Comparison of ENCODE assay signal across 14 cellular contexts in the genomic region with DNA sequence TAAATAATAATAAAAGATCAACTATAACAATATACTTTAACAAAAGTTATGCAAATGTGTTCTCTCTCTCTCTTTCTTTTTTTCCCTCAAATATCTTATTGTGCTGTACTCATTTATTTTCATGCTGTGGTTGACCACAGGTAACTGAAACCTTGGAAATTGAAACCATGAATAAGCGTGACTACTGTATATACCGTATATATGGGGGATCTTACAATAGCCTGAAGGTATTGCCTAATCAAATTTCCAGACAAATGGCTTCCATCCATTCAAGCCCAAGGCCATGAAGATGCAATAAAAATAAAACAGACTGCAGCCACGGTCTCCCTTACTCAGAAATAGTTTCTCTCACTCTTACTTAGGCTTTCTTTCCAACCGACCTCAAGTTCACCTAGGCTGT.
"Had no signal": no experiment of that assay in that cellular context is flagged by ENCODE, and none has a peak within 500 bp of the region (broad histone marks: within the 10 kb centered on the region; RNA-seq: fewer than 3 reads in every experiment).

No MANE protein-coding gene starts in this region.

- H3K9me3 ChIP-seq: upper lobe of right lung had no signal

- H3K4me3 ChIP-seq: esophagus muscularis mucosa, mucosa of descending colon, upper lobe of right lung had no signal

- H3K27ac Mint-ChIP-seq: activated CD4-positive, alpha-beta memory T cell treated with anti-CD3 and anti-CD28 coated beads, Interleukin-2, amount 10 ng/mL, durations not matched to agents 7 days and 5 days; activated CD8-positive, alpha-beta memory T cell treated with anti-CD3 and anti-CD28 coated beads, Interleukin-2, amount 10 ng/mL, durations not matched to agents 7 days and 5 days; activated naive CD4-positive, alpha-beta T cell treated with anti-CD3 and anti-CD28 coated beads for 36 hours; naive B cell; stimulated activated naive B cell treated with anti-CD40 and anti-IgM and Interleukin-4, amounts not matched to agents 10 μg/mL and 1 μg/mL and 100 μg/mL, for 72 hours had no signal

- H3K27me3 ChIP-seq: esophagus muscularis mucosa, upper lobe of right lung had no signal

- H3K4me3 Mint-ChIP-seq: activated CD4-positive, alpha-beta memory T cell treated with anti-CD3 and anti-CD28 coated beads, Interleukin-2, amount 10 ng/mL, durations not matched to agents 7 days and 5 days; activated CD8-positive, alpha-beta memory T cell treated with anti-CD3 and anti-CD28 coated beads, Interleukin-2, amount 10 ng/mL, durations not matched to agents 7 days and 5 days; activated naive CD4-positive, alpha-beta T cell treated with anti-CD3 and anti-CD28 coated beads for 36 hours; naive B cell; neural crest cell; stimulated activated naive B cell treated with anti-CD40 and anti-IgM and Interleukin-4, amounts not matched to agents 10 μg/mL and 1 μg/mL and 100 μg/mL, for 72 hours had no signal

- DNase-seq: activated CD4-positive, alpha-beta memory T cell treated with anti-CD3 and anti-CD28 coated beads, Interleukin-2, amount 10 ng/mL, durations not matched to agents 7 days and 5 days; activated CD4-positive, alpha-beta T cell treated with anti-CD3 and anti-CD28 coated beads for 48 hours; activated CD4-positive, CD25-positive, alpha-beta regulatory T cell; activated CD8-positive, alpha-beta memory T cell treated with anti-CD3 and anti-CD28 coated beads, Interleukin-2, amount 10 ng/mL, durations not matched to agents 7 days and 5 days; activated naive CD4-positive, alpha-beta T cell treated with anti-CD3 and anti-CD28 coated beads for 36 hours; effector CD8-positive, alpha-beta T cell; mesenchymal stem cell; mucosa of descending colon; naive B cell; stimulated activated naive B cell treated with anti-CD40 and anti-IgM and Interleukin-4, amounts not matched to agents 10 μg/mL and 1 μg/mL and 100 μg/mL, for 72 hours; T1000; upper lobe of right lung had no signal

- H3K27ac ChIP-seq: esophagus muscularis mucosa, upper lobe of right lung had no signal

- H3K4me1 Mint-ChIP-seq: activated CD4-positive, alpha-beta memory T cell treated with anti-CD3 and anti-CD28 coated beads, Interleukin-2, amount 10 ng/mL, durations not matched to agents 7 days and 5 days; activated CD8-positive, alpha-beta memory T cell treated with anti-CD3 and anti-CD28 coated beads, Interleukin-2, amount 10 ng/mL, durations not matched to agents 7 days and 5 days; naive B cell; neural crest cell; stimulated activated naive B cell treated with anti-CD40 and anti-IgM and Interleukin-4, amounts not matched to agents 10 μg/mL and 1 μg/mL and 100 μg/mL, for 72 hours had no signal

- H3K36me3 ChIP-seq: esophagus muscularis mucosa, upper lobe of right lung had no signal

- H3K27me3 Mint-ChIP-seq: activated CD4-positive, alpha-beta memory T cell treated with anti-CD3 and anti-CD28 coated beads, Interleukin-2, amount 10 ng/mL, durations not matched to agents 7 days and 5 days; activated CD8-positive, alpha-beta memory T cell treated with anti-CD3 and anti-CD28 coated beads, Interleukin-2, amount 10 ng/mL, durations not matched to agents 7 days and 5 days; naive B cell; stimulated activated naive B cell treated with anti-CD40 and anti-IgM and Interleukin-4, amounts not matched to agents 10 μg/mL and 1 μg/mL and 100 μg/mL, for 72 hours had no signal

- H3K36me3 Mint-ChIP-seq: activated CD8-positive, alpha-beta memory T cell treated with anti-CD3 and anti-CD28 coated beads, Interleukin-2, amount 10 ng/mL, durations not matched to agents 7 days and 5 days; naive B cell had no signal

- H3K4me1 ChIP-seq: esophagus muscularis mucosa, upper lobe of right lung had no signal
